8 cellular contexts compared by ENCODE assay signal in genomic region chr2:39778775-39779751, GRCh38. TPM values are rescaled to one million over a fixed set of nuclear protein-coding genes. Genes with fewer than 3 reads are reported as not detected.
DNase-seq lines count a peak whose midpoint lies in the region; ATAC-seq and TF ChIP-seq lines count a peak whose summit lies in the region.

A gene with protein sequence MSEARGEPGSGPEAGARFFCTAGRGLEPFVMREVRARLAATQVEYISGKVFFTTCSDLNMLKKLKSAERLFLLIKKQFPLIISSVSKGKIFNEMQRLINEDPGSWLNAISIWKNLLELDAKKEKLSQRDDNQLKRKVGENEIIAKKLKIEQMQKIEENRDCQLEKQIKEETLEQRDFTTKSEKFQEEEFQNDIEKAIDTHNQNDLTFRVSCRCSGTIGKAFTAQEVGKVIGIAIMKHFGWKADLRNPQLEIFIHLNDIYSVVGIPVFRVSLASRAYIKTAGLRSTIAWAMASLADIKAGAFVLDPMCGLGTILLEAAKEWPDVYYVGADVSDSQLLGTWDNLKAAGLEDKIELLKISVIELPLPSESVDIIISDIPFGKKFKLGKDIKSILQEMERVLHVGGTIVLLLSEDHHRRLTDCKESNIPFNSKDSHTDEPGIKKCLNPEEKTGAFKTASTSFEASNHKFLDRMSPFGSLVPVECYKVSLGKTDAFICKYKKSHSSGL (minus strand): TSS chr2:39779258. CDS start chr2:39779239, 19 bp downstream.

- H3K4me3 ChIP-seq in AG04449 (ENCODE audit: low read depth, low read length) (peak within 1 kb of the TSS; percentile 77), kidney epithelial cell (ENCODE audit: low read depth, low read length) (peak within 1 kb of the TSS; percentile 91)

- TF ChIP-seq CTCF in AG04449 (IDR thresholded peaks at IDR 0.05; ENCODE audit: insufficient read depth, low read length, missing control alignments) (no peak), kidney epithelial cell (IDR thresholded peaks at IDR 0.05; ENCODE audit: insufficient read depth, low read length, poor library complexity, severe bottlenecking) (no peak)

- DNase-seq in AG04449 (ENCODE audit: low read depth, low spot score) (no peak), NCI-H2196 treated with DMSO at 0.1 percent for 48 hours (lab: John Stamatoyannopoulos, UW; ENCODE audit: unreplicated experiment) (peak; percentile 40), cerebellar cortex (ENCODE audit: low spot score) (peak; percentile 74), kidney epithelial cell (ENCODE audit: low read depth) (no peak)
- peak; percentile 21 to 54 for DNase-seq in stimulated activated CD4-positive, alpha-beta T cell treated with anti-CD3 and anti-CD28 coated beads, Interleukin-15, amount 100 ng/mL, for 1 hour (ENCODE audit: low read depth in 1 of 2, low spot score in 1 of 2)

- H3K36me3 ChIP-seq in kidney epithelial cell (ENCODE audit: control insufficient read depth, insufficient read depth, low read length), result no peaks in the 10 kb centered on the region

- H3K27me3 ChIP-seq in kidney epithelial cell (ENCODE audit: control insufficient read depth, insufficient read depth, low read length), result no peaks in the 10 kb centered on the region

- CTCF ChIA-PET in AG04449 (lab: Yijun Ruan, JAX), result no interaction called here

- POLR2A ChIA-PET in AG04449 (lab: Yijun Ruan, JAX), result no interaction called here

- ATAC-seq in GM18858 (IDR thresholded peaks at IDR 0.05; ENCODE audit: unreplicated experiment) (peak; percentile 74), HG03064 (IDR thresholded peaks at IDR 0.05; ENCODE audit: low read depth, unreplicated experiment) (peak; percentile 61)
- ATAC-seq in activated CD4-positive, CD25-positive, alpha-beta regulatory T cell treated with anti-CD3 and anti-CD28 coated beads, Interleukin-2, amount 50 U/mL, for 24 hours, result peak; percentile 63 to 70

RNA-seq across cellular contexts. Expression of the gene that starts here (rescaled TPM):
- total RNA-seq in kidney epithelial cell, result 6.6 and 11.5 TPM in 2 replicates

Comparison
In these comparisons a context has a peak if more than half of its experiments do, and no peak if none do; other contexts are left out.
1. DNase-seq: peak in NCI-H2196 treated with DMSO at 0.1 percent for 48 hours (single experiment), cerebellar cortex (single experiment) and stimulated activated CD4-positive, alpha-beta T cell treated with anti-CD3 and anti-CD28 coated beads, Interleukin-15, amount 100 ng/mL, for 1 hour (2 of 2); none in AG04449 (single experiment) and kidney epithelial cell (single experiment).
2. Peak in every context shown above with its lines, with median percentiles within 50 percentile points of each other: ATAC-seq.